In genomic region chrY:19433049-19433448, GRCh38 we compare ENCODE assay signal across 11 cellular contexts.
A peak's percentile ranks its signal among the peaks of the same experiment; 100 is the strongest.
DNase-seq lines count a peak whose midpoint lies in the region; ATAC-seq, FAIRE-seq and TF ChIP-seq lines count a peak whose summit lies in the region.
"Had no signal": no experiment of that assay in that cellular context is flagged by ENCODE, and none has a peak within 500 bp of the region (broad histone marks: within the 10 kb centered on the region; RNA-seq: fewer than 3 reads in every experiment).

No MANE protein-coding gene starts in this region.

- no peaks in the 10 kb centered on the region for H3K79me2 ChIP-seq in OCI-LY7 (ENCODE audit: insufficient read depth, low read depth, low read length)

- H3K27ac Mint-ChIP-seq in glutamatergic neuron (ENCODE audit: unreplicated experiment), result no peak overlapping the region

- POLR2A ChIA-PET in OCI-LY7 (lab: Charles Lee), result no interaction called here

- ATAC-seq in GM21423 (IDR thresholded peaks at IDR 0.05; ENCODE audit: unreplicated experiment) (no peak), HG03025 (IDR thresholded peaks at IDR 0.05; ENCODE audit: low FRiP score, unreplicated experiment) (no peak)
- ATAC-seq: mucosa of descending colon, SK-N-SH treated with all-trans-retinoic acid at 6 μM for 48 hours had no signal

- H3K4me2 ChIP-seq in OCI-LY7 (ENCODE audit: low read length), result no peak overlapping the region

- H3K4me3 ChIP-seq in OCI-LY7 (ENCODE audit: low read depth, low read length, poor library complexity, severe bottlenecking) (no peak overlapping the region), lower leg skin (ENCODE audit: low read depth, poor library complexity, severe bottlenecking) (no peak overlapping the region)
- H3K4me3 ChIP-seq: mucosa of descending colon had no signal

- TF ChIP-seq CTCF in 22Rv1 (IDR thresholded peaks at IDR 0.05) (peak; percentile 45), OCI-LY7 (conservative IDR thresholded peaks at IDR 0.05; ENCODE audit: low read length) (peak; percentile 81), glutamatergic neuron (IDR thresholded peaks at IDR 0.05; ENCODE audit: partially characterized antibody, unreplicated experiment) (peak; percentile 72), lower leg skin (IDR thresholded peaks at IDR 0.05) (no peak)

- CTCF ChIA-PET in OCI-LY7 (lab: Charles Lee; ENCODE audit: unreplicated experiment), result no interaction called here

- no peaks in the 10 kb centered on the region for H3K4me1 Mint-ChIP-seq in glutamatergic neuron (ENCODE audit: low read depth, unreplicated experiment)

- no peak overlapping the region for H3K4me3 Mint-ChIP-seq in glutamatergic neuron (ENCODE audit: unreplicated experiment)

- no peaks in the 10 kb centered on the region for H3K27me3 Mint-ChIP-seq in glutamatergic neuron (ENCODE audit: unreplicated experiment)

- peak; percentile 84 for FAIRE-seq in GM18507 (lab: Jason Lieb, UNC)

- H3K27ac ChIP-seq in 22Rv1, result no peak overlapping the region
- H3K27ac ChIP-seq in OCI-LY7 (ENCODE audit: low read depth, low read length, poor library complexity, severe bottlenecking), result no peak overlapping the region

- H3K9me3 ChIP-seq in OCI-LY7 (ENCODE audit: low read length), result no peaks in the 10 kb centered on the region
- H3K9me3 ChIP-seq: mucosa of descending colon had no signal

- intact Hi-C loops in OCI-LY7 (cut with micrococcal nuclease; ENCODE audit: unreplicated experiment) (loop anchor here (2.0 to 5.0 kb wide), 2 partner anchors 108 to 379 kb away; no protein-coding TSS in a partner anchor), lower leg skin (cut with DNase I; ENCODE audit: low total_unique reads) (no loop called here)

- no peaks in the 10 kb centered on the region for H4K20me1 ChIP-seq in OCI-LY7 (ENCODE audit: insufficient read depth, low read length)

- H3K36me3 Mint-ChIP-seq in glutamatergic neuron (ENCODE audit: unreplicated experiment), result no peaks in the 10 kb centered on the region

- H3K9me2 ChIP-seq in OCI-LY7 (ENCODE audit: insufficient read depth, low read length), result no peaks in the 10 kb centered on the region

- H3K9me3 Mint-ChIP-seq in glutamatergic neuron (ENCODE audit: unreplicated experiment), result peaks cover 3% of the 10 kb centered on the region

- no peak for TF ChIP-seq POLR2A in lower leg skin (IDR thresholded peaks at IDR 0.05)

- no TSS peak for BruUV-seq in OCI-LY7 (replicated peaks; lab: Mats Ljungman, UMichigan)

- peaks cover 11% of the 10 kb centered on the region for H3K4me1 ChIP-seq in OCI-LY7 (ENCODE audit: insufficient read depth, low read length, poor library complexity, severe bottlenecking)

- DNase-seq in GM18507 (ENCODE audit: extremely low spot score, insufficient read length, low read depth) (no peak), OCI-LY7 (ENCODE audit: low spot score) (peak; percentile 69), glutamatergic neuron (no peak), OCI-M1 (lab: John Stamatoyannopoulos, UW) (no peak), lower leg skin (ENCODE audit: low spot score in 2 of 2) (no peak)
- DNase-seq: DMS 273 treated with DMSO at 0.1 percent for 48 hours had no signal

- H2AFZ ChIP-seq in OCI-LY7 (ENCODE audit: low read length), result peak overlapping the region; percentile 7; the same call in 1 of the 2 replicates

- 1% methylated on average over 4 of the region's 4 CpGs; no CpG with 5 or more reads in 1 of the 2 donors for WGBS in lower leg skin, 2 donors

- no peaks in the 10 kb centered on the region for H3K36me3 ChIP-seq in OCI-LY7 (ENCODE audit: insufficient read depth, low read length)

Comparison
In these comparisons a context has a peak if more than half of its experiments do, and no peak if none do; other contexts are left out.
1. CTCF ChIP-seq: peak in 22Rv1 (single experiment), OCI-LY7 (single experiment) and glutamatergic neuron (single experiment); none in lower leg skin (0 of 3).